32 cellular contexts compared by ENCODE assay signal in genomic region chr22:36898690-36899089, GRCh38.
"Had no signal": no experiment of that assay in that cellular context is flagged by ENCODE, and none has a peak within 500 bp of the region (broad histone marks: within the 10 kb centered on the region; RNA-seq: fewer than 3 reads in every experiment).

No MANE protein-coding gene starts in this region.

- H3K4me1 ChIP-seq: ascending aorta had no signal

- H3K27ac ChIP-seq: ascending aorta, VCaP had no signal

- H3K4me1 Mint-ChIP-seq: activated naive CD4-positive, alpha-beta T cell treated with anti-CD3 and anti-CD28 coated beads, Interleukin-2, amount 50 U/mL, for 24 hours; brain had no signal

- ATAC-seq: activated CD4-positive, alpha-beta T cell treated with anti-CD3 and anti-CD28 coated beads for 36 hours; activated CD4-positive, CD25-positive, alpha-beta regulatory T cell treated with anti-CD3 and anti-CD28 coated beads, Interleukin-2, amount 50 U/mL, for 24 hours; activated CD8-positive, alpha-beta T cell treated with anti-CD3 and anti-CD28 coated beads, Interleukin-2, amount 10 ng/mL, durations not matched to agents 7 days and 5 days had no signal

- H3K36me3 Mint-ChIP-seq: activated naive CD4-positive, alpha-beta T cell treated with anti-CD3 and anti-CD28 coated beads, Interleukin-2, amount 10 ng/mL, durations not matched to agents 7 days and 5 days; brain had no signal

- H3K4me3 Mint-ChIP-seq: activated CD4-positive, alpha-beta memory T cell treated with anti-CD3 and anti-CD28 coated beads, Interleukin-2, amount 10 ng/mL, durations not matched to agents 7 days and 5 days; activated CD4-positive, alpha-beta T cell treated with anti-CD3 and anti-CD28 coated beads for 36 hours; activated CD4-positive, alpha-beta T cell treated with anti-CD3 and anti-CD28 coated beads, Interleukin-2, amount 10 ng/mL, durations not matched to agents 7 days and 5 days; activated CD8-positive, alpha-beta T cell treated with anti-CD3 and anti-CD28 coated beads, Interleukin-2, amount 10 ng/mL, durations not matched to agents 7 days and 5 days; activated naive CD4-positive, alpha-beta T cell treated with anti-CD3 and anti-CD28 coated beads, Interleukin-2, amount 10 ng/mL, durations not matched to agents 7 days and 5 days; activated naive CD4-positive, alpha-beta T cell treated with anti-CD3 and anti-CD28 coated beads, Interleukin-2, amount 50 U/mL, for 24 hours; activated naive CD8-positive, alpha-beta T cell; activated T-cell treated with anti-CD3 and anti-CD28 coated beads, Interleukin-2, amount 50 U/mL, for 24 hours; brain; T-helper 1 cell treated with Interleukin-12 subunit alpha and Interleukin-12 subunit beta and Interleukin-4 antibody, amounts not matched to agents 30 μg/mL and 1 μg/mL, for 36 hours; T-helper 2 cell treated with Interferon-gamma antibody and Interleukin-4, amounts not matched to agents 5 μg/mL and 100 μg/mL, for 36 hours had no signal

- H3K4me3 ChIP-seq: ascending aorta had no signal

- DNase-seq: activated CD4-positive, alpha-beta memory T cell treated with anti-CD3 and anti-CD28 coated beads, Interleukin-2, amount 10 ng/mL, durations not matched to agents 7 days and 5 days; activated CD4-positive, alpha-beta T cell treated with anti-CD3 and anti-CD28 coated beads for 1 hour; activated CD4-positive, alpha-beta T cell treated with anti-CD3 and anti-CD28 coated beads for 36 hours; activated CD4-positive, alpha-beta T cell treated with anti-CD3 and anti-CD28 coated beads for 48 hours; activated CD4-positive, alpha-beta T cell treated with anti-CD3 and anti-CD28 coated beads, Interleukin-2, amount 10 ng/mL, durations not matched to agents 7 days and 5 days; activated CD4-positive, alpha-beta T cell treated with anti-CD3 and anti-CD28 coated beads, Interleukin-2, amount 50 U/mL, for 48 hours; activated CD4-positive, CD25-positive, alpha-beta regulatory T cell; activated CD8-positive, alpha-beta memory T cell treated with anti-CD3 and anti-CD28 coated beads, Interleukin-2, amount 50 U/mL, for 48 hours; activated CD8-positive, alpha-beta T cell treated with anti-CD3 and anti-CD28 coated beads, Interleukin-2, amount 10 ng/mL, durations not matched to agents 7 days and 5 days; activated effector memory CD4-positive, alpha-beta T cell treated with Interleukin-2 at 50 U/mL for 16 hours; activated gamma-delta T cell; activated naive CD4-positive, alpha-beta T cell treated with anti-CD3 and anti-CD28 coated beads, Interleukin-2, amount 10 ng/mL, durations not matched to agents 7 days and 5 days; activated naive CD4-positive, alpha-beta T cell treated with Interleukin-2 at 50 U/mL for 16 hours; activated T-cell treated with anti-CD3 and anti-CD28 coated beads, Interleukin-2, amount 50 U/mL, for 24 hours; activated T-cell treated with anti-CD3 and anti-CD28 coated beads, Interleukin-2, amount 50 U/mL, for 48 hours; amygdala; anterior cingulate cortex; central memory CD4-positive, alpha-beta T cell; SW 1271; T-helper 1 cell; T-helper 2 cell; T-helper 9 cell had no signal

- H3K36me3 ChIP-seq: ascending aorta had no signal

- H3K27me3 ChIP-seq: ascending aorta had no signal

- FAIRE-seq: TTC549 had no signal

- H3K27ac Mint-ChIP-seq: activated CD4-positive, alpha-beta memory T cell treated with anti-CD3 and anti-CD28 coated beads, Interleukin-2, amount 10 ng/mL, durations not matched to agents 7 days and 5 days; activated CD4-positive, alpha-beta T cell treated with anti-CD3 and anti-CD28 coated beads for 36 hours; activated CD4-positive, alpha-beta T cell treated with anti-CD3 and anti-CD28 coated beads, Interleukin-2, amount 10 ng/mL, durations not matched to agents 7 days and 5 days; activated CD8-positive, alpha-beta T cell treated with anti-CD3 and anti-CD28 coated beads, Interleukin-2, amount 10 ng/mL, durations not matched to agents 7 days and 5 days; activated naive CD4-positive, alpha-beta T cell treated with anti-CD3 and anti-CD28 coated beads, Interleukin-2, amount 10 ng/mL, durations not matched to agents 7 days and 5 days; activated naive CD8-positive, alpha-beta T cell; activated T-cell treated with anti-CD3 and anti-CD28 coated beads, Interleukin-2, amount 50 U/mL, for 24 hours; activated T-helper 2 cell treated with anti-CD3 and anti-CD28 coated beads, Interferon-gamma antibody, Interleukin-2, Interleukin-4, amounts not matched to agents 10 μg/mL and 5 μg/mL and 100 μg/mL, durations not matched to agents 14 hours and 24 hours and 36 hours; brain; T-helper 2 cell treated with Interferon-gamma antibody and Interleukin-4, amounts not matched to agents 5 μg/mL and 100 μg/mL, for 36 hours had no signal
